In the genomic region with DNA sequence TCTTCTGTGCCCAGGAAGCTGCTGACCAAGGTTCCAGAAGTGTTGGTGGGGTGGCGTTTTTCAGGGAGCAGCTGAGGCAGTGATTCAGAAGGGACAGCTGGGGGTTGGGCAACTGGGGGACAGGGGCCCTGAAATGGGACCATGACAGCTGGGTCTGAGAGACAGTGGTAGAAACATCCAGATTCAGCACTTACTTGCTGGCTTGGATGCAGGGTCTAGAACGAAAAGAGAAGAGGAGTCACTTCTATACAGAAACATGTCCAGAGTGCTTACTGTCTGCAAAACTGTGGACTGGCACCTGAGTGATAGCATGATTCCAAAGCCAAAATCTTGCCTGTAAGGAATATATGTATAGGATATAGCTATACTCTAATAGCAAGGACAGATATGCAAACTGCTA, we compare ENCODE assay signal across 16 cellular contexts. TPM values are rescaled to one million over a fixed set of nuclear protein-coding genes. Genes with fewer than 3 reads are reported as not detected.
"Had no signal": no experiment of that assay in that cellular context is flagged by ENCODE, and none has a peak within 500 bp of the region (broad histone marks: within the 10 kb centered on the region; RNA-seq: fewer than 3 reads in every experiment).

No MANE protein-coding gene starts in this region.

RNA-seq across cellular contexts. Expression of gene UGT1A1, which starts 14.2 kb away (rescaled TPM):
- total RNA-seq: activated CD4-positive, alpha-beta memory T cell treated with anti-CD3 and anti-CD28 coated beads, Interleukin-2, amount 10 ng/mL, durations not matched to agents 7 days and 5 days; activated CD4-positive, alpha-beta T cell treated with anti-CD3 and anti-CD28 coated beads for 36 hours; activated CD4-positive, alpha-beta T cell treated with anti-CD3 and anti-CD28 coated beads, Interleukin-2, amount 10 ng/mL, durations not matched to agents 7 days and 5 days; activated CD8-positive, alpha-beta memory T cell treated with anti-CD3 and anti-CD28 coated beads, Interleukin-2, amount 10 ng/mL, durations not matched to agents 7 days and 5 days; activated CD8-positive, alpha-beta T cell treated with anti-CD3 and anti-CD28 coated beads, Interleukin-2, amount 10 ng/mL, durations not matched to agents 7 days and 5 days; activated naive CD8-positive, alpha-beta T cell treated with anti-CD3 and anti-CD28 coated beads, Interleukin-2, amount 10 ng/mL, durations not matched to agents 7 days and 5 days; activated T-helper 2 cell treated with anti-CD3 and anti-CD28 coated beads, Interferon-gamma antibody, Interleukin-2, Interleukin-4, amounts not matched to agents 10 μg/mL and 5 μg/mL and 100 μg/mL, durations not matched to agents 14 hours and 24 hours and 36 hours; ascending aorta; cardiac muscle cell; chondrocyte; T-helper 1 cell treated with Interleukin-12 subunit alpha and Interleukin-12 subunit beta and Interleukin-4 antibody, amounts not matched to agents 30 ng/mL and 1 ng/mL, for 36 hours; T-helper 17 cell; T-helper 2 cell treated with Interferon-gamma antibody and Interleukin-4, amounts not matched to agents 100 ng/mL and 5 ng/mL, for 36 hours; WTC11 had no signal
- polyA plus RNA-seq: cardiac muscle cell had no signal

RNA-seq across cellular contexts. Expression of gene UGT1A3, which starts 17.0 kb away (rescaled TPM):
- total RNA-seq: activated CD4-positive, alpha-beta memory T cell treated with anti-CD3 and anti-CD28 coated beads, Interleukin-2, amount 10 ng/mL, durations not matched to agents 7 days and 5 days; activated CD4-positive, alpha-beta T cell treated with anti-CD3 and anti-CD28 coated beads for 36 hours; activated CD4-positive, alpha-beta T cell treated with anti-CD3 and anti-CD28 coated beads, Interleukin-2, amount 10 ng/mL, durations not matched to agents 7 days and 5 days; activated CD8-positive, alpha-beta memory T cell treated with anti-CD3 and anti-CD28 coated beads, Interleukin-2, amount 10 ng/mL, durations not matched to agents 7 days and 5 days; activated CD8-positive, alpha-beta T cell treated with anti-CD3 and anti-CD28 coated beads, Interleukin-2, amount 10 ng/mL, durations not matched to agents 7 days and 5 days; activated naive CD8-positive, alpha-beta T cell treated with anti-CD3 and anti-CD28 coated beads, Interleukin-2, amount 10 ng/mL, durations not matched to agents 7 days and 5 days; activated T-helper 2 cell treated with anti-CD3 and anti-CD28 coated beads, Interferon-gamma antibody, Interleukin-2, Interleukin-4, amounts not matched to agents 10 μg/mL and 5 μg/mL and 100 μg/mL, durations not matched to agents 14 hours and 24 hours and 36 hours; ascending aorta; bronchial epithelial cell; cardiac muscle cell; chondrocyte; T-helper 1 cell treated with Interleukin-12 subunit alpha and Interleukin-12 subunit beta and Interleukin-4 antibody, amounts not matched to agents 30 ng/mL and 1 ng/mL, for 36 hours; T-helper 17 cell; T-helper 2 cell treated with Interferon-gamma antibody and Interleukin-4, amounts not matched to agents 100 ng/mL and 5 ng/mL, for 36 hours; WTC11 had no signal
- polyA plus RNA-seq: adipose tissue, cardiac muscle cell had no signal

RNA-seq across cellular contexts. Expression of gene UGT1A4, which starts 27.3 kb away (rescaled TPM):
- total RNA-seq: activated CD4-positive, alpha-beta memory T cell treated with anti-CD3 and anti-CD28 coated beads, Interleukin-2, amount 10 ng/mL, durations not matched to agents 7 days and 5 days; activated CD4-positive, alpha-beta T cell treated with anti-CD3 and anti-CD28 coated beads for 36 hours; activated CD4-positive, alpha-beta T cell treated with anti-CD3 and anti-CD28 coated beads, Interleukin-2, amount 10 ng/mL, durations not matched to agents 7 days and 5 days; activated CD8-positive, alpha-beta memory T cell treated with anti-CD3 and anti-CD28 coated beads, Interleukin-2, amount 10 ng/mL, durations not matched to agents 7 days and 5 days; activated CD8-positive, alpha-beta T cell treated with anti-CD3 and anti-CD28 coated beads, Interleukin-2, amount 10 ng/mL, durations not matched to agents 7 days and 5 days; activated naive CD8-positive, alpha-beta T cell treated with anti-CD3 and anti-CD28 coated beads, Interleukin-2, amount 10 ng/mL, durations not matched to agents 7 days and 5 days; activated T-helper 2 cell treated with anti-CD3 and anti-CD28 coated beads, Interferon-gamma antibody, Interleukin-2, Interleukin-4, amounts not matched to agents 10 μg/mL and 5 μg/mL and 100 μg/mL, durations not matched to agents 14 hours and 24 hours and 36 hours; ascending aorta; cardiac muscle cell; chondrocyte; T-helper 1 cell treated with Interleukin-12 subunit alpha and Interleukin-12 subunit beta and Interleukin-4 antibody, amounts not matched to agents 30 ng/mL and 1 ng/mL, for 36 hours; T-helper 17 cell; T-helper 2 cell treated with Interferon-gamma antibody and Interleukin-4, amounts not matched to agents 100 ng/mL and 5 ng/mL, for 36 hours had no signal
- polyA plus RNA-seq: adipose tissue, cardiac muscle cell had no signal

RNA-seq across cellular contexts. Expression of gene MROH2A, which starts 32.3 kb away (rescaled TPM):
- total RNA-seq: activated CD4-positive, alpha-beta memory T cell treated with anti-CD3 and anti-CD28 coated beads, Interleukin-2, amount 10 ng/mL, durations not matched to agents 7 days and 5 days; activated CD4-positive, alpha-beta T cell treated with anti-CD3 and anti-CD28 coated beads for 36 hours; activated CD4-positive, alpha-beta T cell treated with anti-CD3 and anti-CD28 coated beads, Interleukin-2, amount 10 ng/mL, durations not matched to agents 7 days and 5 days; activated CD8-positive, alpha-beta memory T cell treated with anti-CD3 and anti-CD28 coated beads, Interleukin-2, amount 10 ng/mL, durations not matched to agents 7 days and 5 days; activated CD8-positive, alpha-beta T cell treated with anti-CD3 and anti-CD28 coated beads, Interleukin-2, amount 10 ng/mL, durations not matched to agents 7 days and 5 days; activated naive CD8-positive, alpha-beta T cell treated with anti-CD3 and anti-CD28 coated beads, Interleukin-2, amount 10 ng/mL, durations not matched to agents 7 days and 5 days; activated T-helper 2 cell treated with anti-CD3 and anti-CD28 coated beads, Interferon-gamma antibody, Interleukin-2, Interleukin-4, amounts not matched to agents 10 μg/mL and 5 μg/mL and 100 μg/mL, durations not matched to agents 14 hours and 24 hours and 36 hours; ascending aorta; bronchial epithelial cell; chondrocyte; T-helper 1 cell treated with Interleukin-12 subunit alpha and Interleukin-12 subunit beta and Interleukin-4 antibody, amounts not matched to agents 30 ng/mL and 1 ng/mL, for 36 hours; T-helper 17 cell; T-helper 2 cell treated with Interferon-gamma antibody and Interleukin-4, amounts not matched to agents 100 ng/mL and 5 ng/mL, for 36 hours; WTC11 had no signal
- polyA plus RNA-seq: cardiac muscle cell had no signal

RNA-seq across cellular contexts. Expression of gene UGT1A5, which starts 33.1 kb away (rescaled TPM):
- total RNA-seq: activated CD4-positive, alpha-beta memory T cell treated with anti-CD3 and anti-CD28 coated beads, Interleukin-2, amount 10 ng/mL, durations not matched to agents 7 days and 5 days; activated CD4-positive, alpha-beta T cell treated with anti-CD3 and anti-CD28 coated beads for 36 hours; activated CD4-positive, alpha-beta T cell treated with anti-CD3 and anti-CD28 coated beads, Interleukin-2, amount 10 ng/mL, durations not matched to agents 7 days and 5 days; activated CD8-positive, alpha-beta memory T cell treated with anti-CD3 and anti-CD28 coated beads, Interleukin-2, amount 10 ng/mL, durations not matched to agents 7 days and 5 days; activated CD8-positive, alpha-beta T cell treated with anti-CD3 and anti-CD28 coated beads, Interleukin-2, amount 10 ng/mL, durations not matched to agents 7 days and 5 days; activated naive CD8-positive, alpha-beta T cell treated with anti-CD3 and anti-CD28 coated beads, Interleukin-2, amount 10 ng/mL, durations not matched to agents 7 days and 5 days; activated T-helper 2 cell treated with anti-CD3 and anti-CD28 coated beads, Interferon-gamma antibody, Interleukin-2, Interleukin-4, amounts not matched to agents 10 μg/mL and 5 μg/mL and 100 μg/mL, durations not matched to agents 14 hours and 24 hours and 36 hours; ascending aorta; cardiac muscle cell; chondrocyte; T-helper 1 cell treated with Interleukin-12 subunit alpha and Interleukin-12 subunit beta and Interleukin-4 antibody, amounts not matched to agents 30 ng/mL and 1 ng/mL, for 36 hours; T-helper 17 cell; T-helper 2 cell treated with Interferon-gamma antibody and Interleukin-4, amounts not matched to agents 100 ng/mL and 5 ng/mL, for 36 hours; WTC11 had no signal
- polyA plus RNA-seq: cardiac muscle cell had no signal
